Comparison of ENCODE assay signal across 15 cellular contexts in the genomic region with DNA sequence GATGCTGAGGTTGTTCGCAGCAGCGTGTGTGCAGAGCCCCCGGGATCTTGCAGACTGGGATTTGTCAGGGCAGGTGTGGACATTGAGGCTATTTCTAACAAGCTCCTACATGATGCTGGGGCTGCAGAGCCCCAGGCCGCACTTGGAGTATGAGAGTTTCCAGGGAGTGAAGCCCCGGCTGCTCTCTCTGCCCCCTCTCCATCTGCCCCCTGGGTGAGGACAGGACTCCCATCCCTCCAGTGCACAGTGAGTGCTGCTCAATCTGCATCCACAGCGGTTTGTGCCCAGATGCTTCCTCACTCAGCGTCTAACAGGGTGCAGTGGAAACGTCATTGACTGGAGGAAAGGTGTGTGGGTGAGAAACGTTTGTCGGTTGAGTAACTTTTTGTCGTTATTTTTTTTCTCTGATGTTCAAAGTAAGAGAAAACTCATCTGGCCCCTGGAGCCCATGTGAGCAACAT. TPM values are rescaled to one million over a fixed set of nuclear protein-coding genes. Genes with fewer than 3 reads are reported as not detected.
A peak's percentile ranks its signal among the peaks of the same experiment; 100 is the strongest.
DNase-seq lines count a peak whose midpoint lies in the region; ATAC-seq and TF ChIP-seq lines count a peak whose summit lies in the region.
"Had no signal": no experiment of that assay in that cellular context is flagged by ENCODE, and none has a peak within 500 bp of the region (broad histone marks: within the 10 kb centered on the region; RNA-seq: fewer than 3 reads in every experiment).

No MANE protein-coding gene starts in this region.

- POLR2A ChIA-PET in activated CD4-positive, alpha-beta memory T cell treated with anti-CD3 and anti-CD28 coated beads for 36 hours (lab: Charles Lee), result interaction anchor here (1.0 to 2.9 kb wide), 4 partner anchors 11 to 47 kb away, joined by 3 to 9 read pairs (median 6); no protein-coding TSS in a partner anchor

- H3K36me3 Mint-ChIP-seq in activated CD4-positive, alpha-beta memory T cell treated with anti-CD3 and anti-CD28 coated beads for 36 hours, result peaks cover 92% of the 10 kb centered on the region
- no peaks in the 10 kb centered on the region for H3K36me3 Mint-ChIP-seq in endodermal cell (ENCODE audit: low read depth)

- H3K27me3 ChIP-seq in endodermal cell (ENCODE audit: control insufficient read depth, insufficient read depth, low read length, poor library complexity, severe bottlenecking), result no peaks in the 10 kb centered on the region

- intact Hi-C loops in activated CD4-positive, alpha-beta memory T cell treated with anti-CD3 and anti-CD28 coated beads for 36 hours (cut with micrococcal nuclease), result no loop called here

- CTCF ChIA-PET in activated CD4-positive, alpha-beta memory T cell treated with anti-CD3 and anti-CD28 coated beads for 36 hours (lab: Charles Lee), result interaction anchor here (1.1 to 1.8 kb wide), 2 partner anchors 22 to 50 kb away, joined by 3 to 8 read pairs; no protein-coding TSS in a partner anchor

- H3K27ac ChIP-seq in endodermal cell (ENCODE audit: low read depth, low read length), result no peak overlapping the region
- H3K27ac ChIP-seq: psoas muscle had no signal

- peak overlapping the region; percentile 81 for H3K27ac Mint-ChIP-seq in activated CD4-positive, alpha-beta memory T cell treated with anti-CD3 and anti-CD28 coated beads for 36 hours
- no peak overlapping the region for H3K27ac Mint-ChIP-seq in endodermal cell

- H3K9me3 ChIP-seq in endodermal cell (ENCODE audit: control insufficient read depth, low read length), result peaks cover under 1% of the 10 kb centered on the region
- H3K9me3 ChIP-seq: mucosa of descending colon had no signal

- no peak for TF ChIP-seq CTCF in endodermal cell (conservative IDR thresholded peaks at IDR 0.05)

- no peaks in the 10 kb centered on the region for H3K27me3 Mint-ChIP-seq in activated CD4-positive, alpha-beta memory T cell treated with anti-CD3 and anti-CD28 coated beads for 36 hours
- no peaks in the 10 kb centered on the region for H3K27me3 Mint-ChIP-seq in endodermal cell (ENCODE audit: insufficient read depth)

- no peak overlapping the region for H3K9ac ChIP-seq in endodermal cell (ENCODE audit: extremely low read depth, low read length, poor library complexity, severe bottlenecking)

- peaks cover 87% of the 10 kb centered on the region for H3K4me1 Mint-ChIP-seq in activated CD4-positive, alpha-beta memory T cell treated with anti-CD3 and anti-CD28 coated beads for 36 hours (ENCODE audit: low read depth)
- peaks cover 37% of the 10 kb centered on the region for H3K4me1 Mint-ChIP-seq in endodermal cell

- ATAC-seq in GM19463 (IDR thresholded peaks at IDR 0.05; ENCODE audit: unreplicated experiment) (no peak), HG03095 (IDR thresholded peaks at IDR 0.05; ENCODE audit: unreplicated experiment) (no peak)
- ATAC-seq: mucosa of descending colon, psoas muscle had no signal

- H3K4me3 ChIP-seq in endodermal cell (ENCODE audit: low read length), result no peak overlapping the region
- H3K4me3 ChIP-seq: mucosa of descending colon, psoas muscle had no signal

- peak overlapping the region; percentile 30 for H3K4me3 Mint-ChIP-seq in activated CD4-positive, alpha-beta memory T cell treated with anti-CD3 and anti-CD28 coated beads for 36 hours
- H3K4me3 Mint-ChIP-seq in endodermal cell, result no peak overlapping the region

- no peaks in the 10 kb centered on the region for H3K36me3 ChIP-seq in endodermal cell (ENCODE audit: control insufficient read depth, insufficient read depth, low read length)

- no peaks in the 10 kb centered on the region for H3K9me3 Mint-ChIP-seq in activated CD4-positive, alpha-beta memory T cell treated with anti-CD3 and anti-CD28 coated beads for 36 hours
- H3K9me3 Mint-ChIP-seq in endodermal cell, result peaks cover 2% of the 10 kb centered on the region

- 86 to 92% methylated on average over 10 to 11 of the region's 11 CpGs for WGBS in endodermal cell (ENCODE audit: insufficient coverage in 1 of 2, insufficient read length in 1 of 2), 2 experiments

- H3K4me1 ChIP-seq in endodermal cell (ENCODE audit: control insufficient read depth, insufficient read depth, low read length), result peaks cover 7% of the 10 kb centered on the region
- H3K4me1 ChIP-seq: psoas muscle had no signal

- peak; percentile 39 for DNase-seq in stimulated activated CD4-positive, alpha-beta T cell treated with anti-CD3 and anti-CD28 coated beads, Interleukin-2, amount 100 ng/mL, for 4 hours (ENCODE audit: low read depth)
- no peak for DNase-seq in stimulated activated CD4-positive, alpha-beta T cell treated with anti-CD3 and anti-CD28 coated beads, Interleukin-2, amount 100 ng/mL, for 48 hours
- DNase-seq in activated CD4-positive, alpha-beta memory T cell treated with anti-CD3 and anti-CD28 coated beads for 36 hours, result peak; percentile 53
- DNase-seq in endodermal cell (peak; percentile 40), ureter (ENCODE audit: low spot score) (peak; percentile 27), foreskin melanocyte (no peak)
- DNase-seq: activated gamma-delta T cell treated with Interleukin-2 at 50 U/mL for 16 hours, KG1, NCI-H1694 treated with DMSO at 0.1 percent for 48 hours, NCI-H69, psoas muscle, Right ventricle myocardium superior had no signal

RNA-seq across cellular contexts. Expression of a gene that starts 25.3 kb away (rescaled TPM):
- 100 to 1,000 TPM; 961 to 988 TPM for total RNA-seq in activated CD4-positive, alpha-beta memory T cell treated with anti-CD3 and anti-CD28 coated beads for 36 hours
- total RNA-seq in endodermal cell, result not detected
- not detected for polyA plus RNA-seq in endodermal cell (2013, experiment 1 of 2)
- polyA plus RNA-seq in endodermal cell (2013, experiment 2 of 2), result not detected
- total RNA-seq in ureter, result 2.2 TPM

RNA-seq across cellular contexts. Expression of a gene that starts 51.9 kb away (rescaled TPM):
- 100 to 1,000 TPM; 151 to 155 TPM for total RNA-seq in activated CD4-positive, alpha-beta memory T cell treated with anti-CD3 and anti-CD28 coated beads for 36 hours
- total RNA-seq in endodermal cell, result 100 to 1,000 TPM; 123 to 139 TPM
- 93.5 TPM for polyA plus RNA-seq in endodermal cell (2013, experiment 1 of 2)
- 77.6 TPM for polyA plus RNA-seq in endodermal cell (2013, experiment 2 of 2)
- total RNA-seq in ureter, result 106 TPM

RNA-seq across cellular contexts. Expression of a gene that starts 59.5 kb away (rescaled TPM):
- total RNA-seq in activated CD4-positive, alpha-beta memory T cell treated with anti-CD3 and anti-CD28 coated beads for 36 hours, result 10 to 100 TPM; 20.1 to 20.2 TPM
- under 1 TPM; 0.35 to 0.37 TPM for total RNA-seq in endodermal cell
- not detected for polyA plus RNA-seq in endodermal cell (2013, experiment 1 of 2)
- polyA plus RNA-seq in endodermal cell (2013, experiment 2 of 2), result not detected
- 13.5 TPM for total RNA-seq in ureter

Comparison
In these comparisons a context has a peak if more than half of its experiments do, and no peak if none do; other contexts are left out.
1. DNase-seq: peak in stimulated activated CD4-positive, alpha-beta T cell treated with anti-CD3 and anti-CD28 coated beads, Interleukin-2, amount 100 ng/mL, for 4 hours (single experiment), activated CD4-positive, alpha-beta memory T cell treated with anti-CD3 and anti-CD28 coated beads for 36 hours (single experiment), endodermal cell (single experiment) and ureter (single experiment); none in stimulated activated CD4-positive, alpha-beta T cell treated with anti-CD3 and anti-CD28 coated beads, Interleukin-2, amount 100 ng/mL, for 48 hours (0 of 2) and foreskin melanocyte (single experiment).
2. RNA of a gene that starts 25.3 kb away (total RNA-seq): 961 to 988 TPM in activated CD4-positive, alpha-beta memory T cell treated with anti-CD3 and anti-CD28 coated beads for 36 hours; 2.2 TPM in ureter (single experiment) and not detected in endodermal cell; every median in the first group is over 100 times any median in the second.
3. RNA of a gene that starts 59.5 kb away (total RNA-seq): 20.1 to 20.2 TPM in activated CD4-positive, alpha-beta memory T cell treated with anti-CD3 and anti-CD28 coated beads for 36 hours and 13.5 TPM in ureter (single experiment); 0.35 to 0.37 TPM in endodermal cell; every median in the first group is over 10 times any median in the second.